In the genomic region with DNA sequence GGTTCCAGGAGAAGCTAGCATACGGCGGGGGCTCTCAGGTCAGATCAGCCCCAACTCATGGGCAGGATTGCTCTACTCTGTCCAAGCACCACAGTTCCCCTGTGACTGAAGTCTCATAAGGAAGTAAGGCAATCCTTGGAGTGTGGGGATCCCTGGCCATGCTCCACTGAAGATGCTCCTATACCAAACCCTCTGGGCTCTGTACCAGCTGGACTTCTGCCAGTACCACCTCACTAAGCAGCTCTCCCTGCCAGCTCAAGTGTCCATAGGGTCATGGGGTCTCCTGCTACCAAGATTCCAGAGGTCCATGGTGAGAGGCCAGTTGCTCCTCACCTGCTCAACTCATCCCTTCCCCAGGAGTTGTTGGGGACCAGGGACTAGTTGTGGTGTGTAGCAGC, we compare ENCODE assay signal across 29 cellular contexts.
"Had no signal": no experiment of that assay in that cellular context is flagged by ENCODE, and none has a peak within 500 bp of the region (broad histone marks: within the 10 kb centered on the region; RNA-seq: fewer than 3 reads in every experiment).

No MANE protein-coding gene starts in this region.

- H3K4me3 ChIP-seq: esophagus squamous epithelium, gastroesophageal sphincter had no signal

- H3K4me3 Mint-ChIP-seq: activated B cell treated with CpG ODN at 0.5 μM for 24 hours; activated CD8-positive, alpha-beta T cell treated with anti-CD3 and anti-CD28 coated beads for 36 hours; activated naive CD8-positive, alpha-beta T cell; activated T-cell treated with anti-CD3 and anti-CD28 coated beads, Interleukin-2, amount 50 U/mL, for 4 hours; activated T-helper 17 cell treated with anti-CD3 and anti-CD28 coated beads, Interleukin-2, amount 50 U/mL, for 72 hours; effector memory CD8-positive, alpha-beta T cell; T-helper 17 cell; T-helper 2 cell treated with Interferon-gamma antibody and Interleukin-4, amounts not matched to agents 5 μg/mL and 100 μg/mL, for 36 hours had no signal

- H3K27me3 Mint-ChIP-seq: activated B cell treated with CpG ODN at 0.5 μM for 24 hours; activated CD8-positive, alpha-beta T cell treated with anti-CD3 and anti-CD28 coated beads for 36 hours; activated T-helper 17 cell treated with anti-CD3 and anti-CD28 coated beads, Interleukin-2, amount 50 U/mL, for 72 hours; effector memory CD8-positive, alpha-beta T cell; T-helper 17 cell had no signal

- H3K9me3 Mint-ChIP-seq: activated CD8-positive, alpha-beta T cell treated with anti-CD3 and anti-CD28 coated beads for 36 hours; activated T-cell treated with anti-CD3 and anti-CD28 coated beads, Interleukin-2, amount 50 U/mL, for 4 hours; T-helper 2 cell treated with Interferon-gamma antibody and Interleukin-4, amounts not matched to agents 5 μg/mL and 100 μg/mL, for 36 hours had no signal

- H3K4me1 Mint-ChIP-seq: activated B cell treated with CpG ODN at 0.5 μM for 24 hours; activated T-helper 17 cell treated with anti-CD3 and anti-CD28 coated beads, Interleukin-2, amount 50 U/mL, for 72 hours; T-helper 17 cell had no signal

- H3K27ac ChIP-seq: brain microvascular endothelial cell, esophagus squamous epithelium, gastroesophageal sphincter, WERI-Rb-1 had no signal

- H3K36me3 ChIP-seq: brain microvascular endothelial cell, esophagus squamous epithelium, gastroesophageal sphincter, WERI-Rb-1 had no signal

- H3K9me3 ChIP-seq: gastroesophageal sphincter had no signal

- H3K4me1 ChIP-seq: esophagus squamous epithelium, gastroesophageal sphincter had no signal

- H3K36me3 Mint-ChIP-seq: activated naive CD8-positive, alpha-beta T cell had no signal

- ATAC-seq: activated CD4-positive, CD25-positive, alpha-beta regulatory T cell treated with anti-CD3 and anti-CD28 coated beads, Interleukin-2, amount 50 U/mL, for 24 hours; activated CD8-positive, alpha-beta T cell treated with anti-CD3 and anti-CD28 coated beads for 36 hours; activated T-cell treated with anti-CD3 and anti-CD28 coated beads, Interleukin-2, amount 50 U/mL, for 4 hours; activated T-helper 17 cell treated with anti-CD3 and anti-CD28 coated beads, Interleukin-2, amount 50 U/mL, for 72 hours; effector memory CD8-positive, alpha-beta T cell; gastroesophageal sphincter; T-helper 17 cell had no signal

- DNase-seq: activated B cell treated with CpG ODN at 0.5 μM for 24 hours; activated CD4-positive, alpha-beta T cell treated with anti-CD3 and anti-CD28 coated beads for 48 hours; activated CD4-positive, alpha-beta T cell treated with anti-CD3 and anti-CD28 coated beads, Interleukin-2, amount 50 U/mL, for 1 hour; activated CD4-positive, alpha-beta T cell treated with anti-CD3 and anti-CD28 coated beads, Interleukin-2, amount 50 U/mL, for 48 hours; activated CD8-positive, alpha-beta memory T cell treated with anti-CD3 and anti-CD28 coated beads for 24 hours; activated CD8-positive, alpha-beta T cell treated with anti-CD3 and anti-CD28 coated beads for 36 hours; activated effector memory CD4-positive, alpha-beta T cell treated with Interleukin-2 at 50 U/mL for 16 hours; activated gamma-delta T cell treated with Interleukin-2 at 50 U/mL for 16 hours; activated naive CD4-positive, alpha-beta T cell treated with anti-CD3 and anti-CD28 coated beads, Interleukin-2, amount 50 U/mL, for 16 hours; activated naive CD4-positive, alpha-beta T cell treated with Interleukin-2 at 50 U/mL for 16 hours; activated T-cell treated with anti-CD3 and anti-CD28 coated beads, Interleukin-2, amount 50 U/mL, for 4 hours; amniotic stem cell; brain microvascular endothelial cell; caudate nucleus; cortex of kidney; dermis blood vessel endothelial cell; effector CD4-positive, alpha-beta T cell; effector memory CD8-positive, alpha-beta T cell; esophagus squamous epithelium; foreskin melanocyte; T-helper 1 cell; T-helper 17 cell; T1000; WERI-Rb-1 had no signal

- H3K27me3 ChIP-seq: brain microvascular endothelial cell, esophagus squamous epithelium, gastroesophageal sphincter had no signal

- H3K27ac Mint-ChIP-seq: activated B cell treated with CpG ODN at 0.5 μM for 24 hours; activated CD8-positive, alpha-beta T cell treated with anti-CD3 and anti-CD28 coated beads for 36 hours; activated naive CD8-positive, alpha-beta T cell; activated T-helper 17 cell treated with anti-CD3 and anti-CD28 coated beads, Interleukin-2, amount 50 U/mL, for 72 hours; effector memory CD8-positive, alpha-beta T cell; T-helper 17 cell; T-helper 2 cell treated with Interferon-gamma antibody and Interleukin-4, amounts not matched to agents 5 μg/mL and 100 μg/mL, for 36 hours had no signal
